In genomic region chr18:32090831-32091230, GRCh38 we compare ENCODE assay signal across 7 cellular contexts. TPM values are rescaled to one million over a fixed set of nuclear protein-coding genes. Genes with fewer than 3 reads are reported as not detected.
DNase-seq lines count a peak whose midpoint lies in the region; ATAC-seq and TF ChIP-seq lines count a peak whose summit lies in the region.
"Not testable (repeated sequence)": the region's sequence is repeated elsewhere in the genome, so short reads cannot be mapped to it uniquely, and the experiment has no call there.

No MANE protein-coding gene starts in this region.

- not testable (repeated sequence) for H3K36me3 ChIP-seq in CD8-positive, alpha-beta T cell (ENCODE audit: insufficient read depth, low read length); Panc1 (ENCODE audit: control insufficient read depth, insufficient read depth, low read length); ascending aorta; esophagus squamous epithelium; sigmoid colon

- POLR2A ChIA-PET in CD8-positive, alpha-beta T cell (lab: Charles Lee) = interaction anchor here (0.6 to 4.9 kb wide), 6 partner anchors 40 to 185 kb away, joined by 3 to 82 read pairs (median 4); partner anchors contain the start of genes RNF125 and TRAPPC8
- POLR2A ChIA-PET in Panc1 (lab: Charles Lee) = not testable (repeated sequence)

- intact Hi-C loops in CD8-positive, alpha-beta T cell (cut with DNase I, micrococcal nuclease) = loop anchor here in 1 of 2 experiments (5.0 kb wide), 1 partner anchor 381 kb away; the partner anchor contains the start of gene GAREM1
- intact Hi-C loops in Panc1 (cut with micrococcal nuclease; ENCODE audit: unreplicated experiment) = not testable (repeated sequence)
- intact Hi-C loops in ascending aorta (cut with DNase I) (loop anchor here (5.0 to 10.0 kb wide), 2 partner anchors 264 to 381 kb away; partner anchors contain the start of gene GAREM1), esophagus squamous epithelium (cut with DNase I) (loop anchor here (5.0 to 10.0 kb wide), 2 partner anchors 74 to 146 kb away; partner anchors contain the start of genes RNF125 and TRAPPC8), sigmoid colon (cut with DNase I) (loop anchor here (2.0 to 10.0 kb wide), 2 partner anchors 148 to 194 kb away; partner anchors contain the start of gene TRAPPC8)

- in situ Hi-C loops in Panc1 (cut with HindIII; ENCODE audit: low pct_unique_long_range_greater_than_20kb, low sequenced_read_pairs) = not testable (repeated sequence)

- not testable (repeated sequence) for DNase-seq in CD8-positive, alpha-beta T cell; Panc1 (ENCODE audit: low read depth, low spot score); activated CD8-positive, alpha-beta memory T cell treated with anti-CD3 and anti-CD28 coated beads, Interleukin-2, amount 10 ng/mL, durations not matched to agents 7 days and 5 days; ascending aorta (ENCODE audit: low spot score in 2 of 2); esophagus squamous epithelium (lab: John Stamatoyannopoulos, UW); natural killer cell treated with Interleukin-12 subunit alpha and Interleukin-12 subunit beta and Interleukin-15 and Interleukin-18, amount 100 ng/mL, for 72 hours (ENCODE audit: low spot score); sigmoid colon

- peak overlapping the region; percentile 32 for H3K27ac Mint-ChIP-seq in CD8-positive, alpha-beta T cell
- H3K27ac Mint-ChIP-seq in activated CD8-positive, alpha-beta memory T cell treated with anti-CD3 and anti-CD28 coated beads, Interleukin-2, amount 10 ng/mL, durations not matched to agents 7 days and 5 days = peak overlapping the region; percentile 46
- peak overlapping the region in 1 of 2 donors; percentile 33 for H3K27ac Mint-ChIP-seq in natural killer cell treated with Interleukin-12 subunit alpha and Interleukin-12 subunit beta and Interleukin-15 and Interleukin-18, amount 100 ng/mL, for 72 hours

- CTCF ChIA-PET in CD8-positive, alpha-beta T cell (lab: Charles Lee) = interaction anchor here (1.1 to 1.6 kb wide), 2 partner anchors 11 to 19 kb away, joined by 5 to 12 read pairs; no protein-coding TSS in a partner anchor
- CTCF ChIA-PET in Panc1 (lab: Charles Lee) = interaction anchor here (0.6 kb wide), 1 partner anchor 371 kb away, joined by 4 read pairs; no protein-coding TSS in a partner anchor
- CTCF ChIA-PET in activated CD8-positive, alpha-beta memory T cell treated with anti-CD3 and anti-CD28 coated beads, Interleukin-2, amount 10 ng/mL, durations not matched to agents 7 days and 5 days (lab: Charles Lee) = interaction anchor here (1.1 to 5.4 kb wide), 3 partner anchors 18 to 72 kb away, joined by 3 to 37 read pairs (median 6); partner anchors contain the start of gene RNF125

- H3K27me3 ChIP-seq in CD8-positive, alpha-beta T cell (ENCODE audit: insufficient read depth, low read length); Panc1 (ENCODE audit: control insufficient read depth, insufficient read depth, low read length); ascending aorta; esophagus squamous epithelium; sigmoid colon: not testable (repeated sequence)

- H3K27me3 Mint-ChIP-seq in CD8-positive, alpha-beta T cell (ENCODE audit: low read depth); activated CD8-positive, alpha-beta memory T cell treated with anti-CD3 and anti-CD28 coated beads, Interleukin-2, amount 10 ng/mL, durations not matched to agents 7 days and 5 days; natural killer cell treated with Interleukin-12 subunit alpha and Interleukin-12 subunit beta and Interleukin-15 and Interleukin-18, amount 100 ng/mL, for 72 hours: not testable (repeated sequence)

- TF ChIP-seq CTCF in CD8-positive, alpha-beta T cell (IDR thresholded peaks at IDR 0.05); Panc1 (IDR thresholded peaks at IDR 0.05); ascending aorta (IDR thresholded peaks at IDR 0.05); esophagus squamous epithelium (IDR thresholded peaks at IDR 0.05); sigmoid colon (IDR thresholded peaks at IDR 0.05): not testable (repeated sequence)

- H3K9me3 Mint-ChIP-seq in CD8-positive, alpha-beta T cell; activated CD8-positive, alpha-beta memory T cell treated with anti-CD3 and anti-CD28 coated beads, Interleukin-2, amount 10 ng/mL, durations not matched to agents 7 days and 5 days (ENCODE audit: low read depth); natural killer cell treated with Interleukin-12 subunit alpha and Interleukin-12 subunit beta and Interleukin-15 and Interleukin-18, amount 100 ng/mL, for 72 hours: not testable (repeated sequence)

- H3K4me3 Mint-ChIP-seq in CD8-positive, alpha-beta T cell = peak overlapping the region; percentile 37
- peak overlapping the region; percentile 13 for H3K4me3 Mint-ChIP-seq in activated CD8-positive, alpha-beta memory T cell treated with anti-CD3 and anti-CD28 coated beads, Interleukin-2, amount 10 ng/mL, durations not matched to agents 7 days and 5 days
- H3K4me3 Mint-ChIP-seq in natural killer cell treated with Interleukin-12 subunit alpha and Interleukin-12 subunit beta and Interleukin-15 and Interleukin-18, amount 100 ng/mL, for 72 hours = peak overlapping the region; percentile 20

- 96 to 97% methylated on average over 16 of the region's 16 CpGs for WGBS in esophagus squamous epithelium, 2 donors
- 91 to 96% methylated on average over 16 of the region's 16 CpGs for WGBS in sigmoid colon, 2 donors

- H3K36me3 Mint-ChIP-seq in CD8-positive, alpha-beta T cell = peaks cover 28% of the 10 kb centered on the region
- H3K36me3 Mint-ChIP-seq in activated CD8-positive, alpha-beta memory T cell treated with anti-CD3 and anti-CD28 coated beads, Interleukin-2, amount 10 ng/mL, durations not matched to agents 7 days and 5 days = peaks cover 25% of the 10 kb centered on the region
- H3K36me3 Mint-ChIP-seq in natural killer cell treated with Interleukin-12 subunit alpha and Interleukin-12 subunit beta and Interleukin-15 and Interleukin-18, amount 100 ng/mL, for 72 hours = peaks cover 21% of the 10 kb centered on the region

- H3K4me1 Mint-ChIP-seq in CD8-positive, alpha-beta T cell (ENCODE audit: low read depth) = peaks cover 42% of the 10 kb centered on the region
- peaks cover 39% of the 10 kb centered on the region for H3K4me1 Mint-ChIP-seq in activated CD8-positive, alpha-beta memory T cell treated with anti-CD3 and anti-CD28 coated beads, Interleukin-2, amount 10 ng/mL, durations not matched to agents 7 days and 5 days
- H3K4me1 Mint-ChIP-seq in natural killer cell treated with Interleukin-12 subunit alpha and Interleukin-12 subunit beta and Interleukin-15 and Interleukin-18, amount 100 ng/mL, for 72 hours (ENCODE audit: low read depth in 2 of 2) = peaks cover 32 to 42% of the 10 kb centered on the region in 2 donors

- H3K4me3 ChIP-seq in CD8-positive, alpha-beta T cell (ENCODE audit: low read depth, low read length); Panc1 (ENCODE audit: low read depth in 2 of 2, low read length in 2 of 2); esophagus squamous epithelium; sigmoid colon: not testable (repeated sequence)
- peak overlapping the region in 1 of 2 donors; percentile 96 for H3K4me3 ChIP-seq in ascending aorta

- peaks cover 23% of the 10 kb centered on the region for H3K4me1 ChIP-seq in CD8-positive, alpha-beta T cell (ENCODE audit: insufficient read depth, low read length)
- H3K4me1 ChIP-seq in Panc1 (ENCODE audit: control insufficient read depth, insufficient read depth, low read length) = peaks cover 13% of the 10 kb centered on the region
- H3K4me1 ChIP-seq in ascending aorta = peaks cover 0 to 12% of the 10 kb centered on the region in 2 donors
- H3K4me1 ChIP-seq in esophagus squamous epithelium = peaks cover 5 to 45% (median 28%) of the 10 kb centered on the region in 3 donors
- H3K4me1 ChIP-seq in sigmoid colon = peaks cover 0 to 24% (median 21%) of the 10 kb centered on the region in 4 donors

- H3K27ac ChIP-seq in CD8-positive, alpha-beta T cell (ENCODE audit: low read depth, low read length); Panc1 (ENCODE audit: low read length): not testable (repeated sequence)
- peak overlapping the region; percentile 99 to 100 for H3K27ac ChIP-seq in ascending aorta
- H3K27ac ChIP-seq in esophagus squamous epithelium = peak overlapping the region in 3 of 4 donors; percentile 99 to 100 (median 100)
- H3K27ac ChIP-seq in sigmoid colon = peak overlapping the region; percentile 94 to 100 (median 100)

- TF ChIP-seq POLR2A in esophagus squamous epithelium (IDR thresholded peaks at IDR 0.05); sigmoid colon (IDR thresholded peaks at IDR 0.05): not testable (repeated sequence)

- TF ChIP-seq EP300 in sigmoid colon (IDR thresholded peaks at IDR 0.05) = not testable (repeated sequence)

- BruUV-seq in Panc1 (replicated peaks; lab: Mats Ljungman, UMichigan) = TSS peak; percentile 90

- not testable (repeated sequence) for H3K9me3 ChIP-seq in CD8-positive, alpha-beta T cell (ENCODE audit: low read length); Panc1 (ENCODE audit: control insufficient read depth, insufficient read depth, low read depth, low read length); ascending aorta; esophagus squamous epithelium; sigmoid colon

- ATAC-seq in CD8-positive, alpha-beta T cell; Panc1; activated CD8-positive, alpha-beta memory T cell treated with anti-CD3 and anti-CD28 coated beads, Interleukin-2, amount 10 ng/mL, durations not matched to agents 7 days and 5 days; natural killer cell treated with Interleukin-12 subunit alpha and Interleukin-12 subunit beta and Interleukin-15 and Interleukin-18, amount 100 ng/mL, for 72 hours: not testable (repeated sequence)

RNA-seq across cellular contexts. Expression of gene RNF138, which starts 0.8 kb away (rescaled TPM):
- total RNA-seq in CD8-positive, alpha-beta T cell = 100 to 1,000 TPM; 198 to 219 TPM
- 27.3 TPM for total RNA-seq in Panc1 (2021; ENCODE audit: unreplicated experiment)
- polyA plus RNA-seq in Panc1 (2012; ENCODE audit: insufficient read length) = 18.0 TPM
- total RNA-seq in activated CD8-positive, alpha-beta memory T cell treated with anti-CD3 and anti-CD28 coated beads, Interleukin-2, amount 10 ng/mL, durations not matched to agents 7 days and 5 days = 10 to 100 TPM; 62.1 to 72.9 TPM
- not detected for total RNA-seq in ascending aorta
- 10 to 100 TPM; 13.2 to 28.6 (median 15.4) TPM for total RNA-seq in esophagus squamous epithelium
- total RNA-seq in natural killer cell treated with Interleukin-12 subunit alpha and Interleukin-12 subunit beta and Interleukin-15 and Interleukin-18, amount 100 ng/mL, for 72 hours = 10 to 100 TPM; 59.2 to 62.5 TPM
- 10 to 100 TPM in 3 of 4 donors, 1 to 10 TPM in 1; 8.3 to 26.3 (median 23.7) TPM for total RNA-seq in sigmoid colon
- polyA plus RNA-seq in sigmoid colon = 10 to 100 TPM; 22.4 to 47.4 (median 33.1) TPM
